In genomic region chr5:171412186-171412585, GRCh38 we compare ENCODE assay signal across 12 cellular contexts. TPM values are rescaled to one million over a fixed set of nuclear protein-coding genes. Genes with fewer than 3 reads are reported as not detected.
"Had no signal": no experiment of that assay in that cellular context is flagged by ENCODE, and none has a peak within 500 bp of the region (broad histone marks: within the 10 kb centered on the region; RNA-seq: fewer than 3 reads in every experiment).

No MANE protein-coding gene starts in this region.

- DNase-seq: activated CD4-positive, alpha-beta T cell treated with anti-CD3 and anti-CD28 coated beads, Interleukin-2, amount 10 ng/mL, durations not matched to agents 7 days and 5 days; activated gamma-delta T cell treated with Interleukin-2 at 50 U/mL for 16 hours; heart right ventricle; nephron progenitor cell; sigmoid colon; spleen; trophoblast cell had no signal

- H3K4me3 Mint-ChIP-seq: activated CD4-positive, alpha-beta T cell treated with anti-CD3 and anti-CD28 coated beads, Interleukin-2, amount 10 ng/mL, durations not matched to agents 7 days and 5 days; endodermal cell; nephron progenitor cell had no signal

- H3K27me3 Mint-ChIP-seq: activated CD4-positive, alpha-beta T cell treated with anti-CD3 and anti-CD28 coated beads, Interleukin-2, amount 10 ng/mL, durations not matched to agents 7 days and 5 days; stimulated activated naive CD8-positive, alpha-beta T cell treated with anti-CD3 and anti-CD28 coated beads, Interleukin-15, Interleukin-2, amounts not matched to agents 100 ng/mL and 50 ng/mL, for 24 hours had no signal

- H3K9me3 Mint-ChIP-seq: activated CD4-positive, alpha-beta T cell treated with anti-CD3 and anti-CD28 coated beads, Interleukin-2, amount 10 ng/mL, durations not matched to agents 7 days and 5 days; endodermal cell; nephron progenitor cell; stimulated activated naive CD8-positive, alpha-beta T cell treated with anti-CD3 and anti-CD28 coated beads, Interleukin-15, Interleukin-2, amounts not matched to agents 100 ng/mL and 50 ng/mL, for 24 hours had no signal

- H3K27ac Mint-ChIP-seq: endodermal cell had no signal

- ATAC-seq: heart right ventricle had no signal

RNA-seq across cellular contexts. Expression of gene FGF18, which starts 7.3 kb away (rescaled TPM):
- total RNA-seq: bronchial epithelial cell, dermis microvascular lymphatic vessel endothelial cell, epithelial cell of proximal tubule had no signal
